Comparison of ENCODE assay signal across 9 cellular contexts in the genomic region with DNA sequence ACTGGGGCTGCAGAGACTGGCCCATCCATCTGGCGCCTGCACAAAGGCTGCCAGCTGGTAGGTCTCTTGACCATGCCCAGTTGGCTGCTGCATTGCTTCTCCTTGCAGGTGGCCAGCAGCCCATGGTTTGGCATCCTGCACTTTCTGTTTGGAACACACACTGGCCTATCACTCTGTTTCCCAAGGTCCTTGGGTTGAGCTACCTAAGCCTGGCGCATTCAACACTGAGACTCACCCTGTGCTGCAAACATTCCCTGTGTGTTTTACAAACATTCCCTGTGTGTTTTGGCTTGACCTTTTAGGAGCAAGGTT. TPM values are rescaled to one million over a fixed set of nuclear protein-coding genes. Genes with fewer than 3 reads are reported as not detected.
A peak's percentile ranks its signal among the peaks of the same experiment; 100 is the strongest.
DNase-seq lines count a peak whose midpoint lies in the region; ATAC-seq and TF ChIP-seq lines count a peak whose summit lies in the region.
"Had no signal": no experiment of that assay in that cellular context is flagged by ENCODE, and none has a peak within 500 bp of the region (broad histone marks: within the 10 kb centered on the region; RNA-seq: fewer than 3 reads in every experiment).

No MANE protein-coding gene starts in this region.

- intact Hi-C loops in stomach (cut with DNase I; ENCODE audit: low total_unique reads): no loop called here

- peaks cover 35% of the 10 kb centered on the region for H3K4me1 Mint-ChIP-seq in activated T-helper 17 cell treated with anti-CD3 and anti-CD28 coated beads, Interleukin-2, amount 50 U/mL, for 72 hours

- no peak for TF ChIP-seq POLR2A in stomach (IDR thresholded peaks at IDR 0.05)

- no peaks in the 10 kb centered on the region for H3K9me3 Mint-ChIP-seq in activated T-helper 17 cell treated with anti-CD3 and anti-CD28 coated beads, Interleukin-2, amount 50 U/mL, for 72 hours

- H3K4me3 ChIP-seq in right atrium auricular region: no peak overlapping the region
- peak overlapping the region in 1 of 4 donors; percentile 12 for H3K4me3 ChIP-seq in stomach

- peaks cover 82% of the 10 kb centered on the region for H3K36me3 Mint-ChIP-seq in activated T-helper 17 cell treated with anti-CD3 and anti-CD28 coated beads, Interleukin-2, amount 50 U/mL, for 72 hours (ENCODE audit: low read depth)

- H3K36me3 ChIP-seq in right atrium auricular region (peaks cover 22% of the 10 kb centered on the region), stomach (peaks cover 12 to 35% (median 22%) of the 10 kb centered on the region in 4 donors)

- no peak for TF ChIP-seq EP300 in stomach (IDR thresholded peaks at IDR 0.05)

- H3K9me3 ChIP-seq in right atrium auricular region (no peaks in the 10 kb centered on the region), stomach (no peaks in the 10 kb centered on the region)

- H3K27me3 Mint-ChIP-seq in activated T-helper 17 cell treated with anti-CD3 and anti-CD28 coated beads, Interleukin-2, amount 50 U/mL, for 72 hours: no peaks in the 10 kb centered on the region

- peak overlapping the region; percentile 56 to 80 for H3K27ac ChIP-seq in right atrium auricular region
- H3K27ac ChIP-seq in stomach: peak overlapping the region; percentile 83 to 89 (median 86)

- 38 to 61% (median 50%) methylated on average over 2 of the region's 2 CpGs for WGBS in stomach, 5 donors

- H3K4me3 Mint-ChIP-seq in activated T-helper 17 cell treated with anti-CD3 and anti-CD28 coated beads, Interleukin-2, amount 50 U/mL, for 72 hours: peak overlapping the region; percentile 5

- H3K27me3 ChIP-seq in right atrium auricular region (no peaks in the 10 kb centered on the region), stomach (no peaks in the 10 kb centered on the region)

- TF ChIP-seq CTCF in right atrium auricular region (IDR thresholded peaks at IDR 0.05) (no peak), stomach (IDR thresholded peaks at IDR 0.05) (no peak)

- DNase-seq in NCI-H1092 (lab: John Stamatoyannopoulos, UW) (peak; percentile 44), right atrium auricular region (ENCODE audit: low spot score) (no peak), stomach (peak; percentile 92), HT-29 (ENCODE audit: low spot score) (no peak)
- no peak for DNase-seq in activated CD4-positive, CD25-positive, alpha-beta regulatory T cell (lab: John Stamatoyannopoulos, UW)
- DNase-seq in activated T-cell treated with anti-CD3 and anti-CD28 coated beads, Interleukin-2, amount 50 U/mL, for 1 hour: no peak
- DNase-seq: DND-41 had no signal

- ATAC-seq in activated T-helper 17 cell treated with anti-CD3 and anti-CD28 coated beads, Interleukin-2, amount 50 U/mL, for 72 hours (replicated peaks): no peak
- ATAC-seq in HG03196 (IDR thresholded peaks at IDR 0.05; ENCODE audit: unreplicated experiment): no peak

- H3K4me1 ChIP-seq in right atrium auricular region: peaks cover 0 to 71% of the 10 kb centered on the region in 2 donors
- peaks cover 43 to 85% (median 63%) of the 10 kb centered on the region in 4 donors for H3K4me1 ChIP-seq in stomach

- H3K27ac Mint-ChIP-seq in activated T-helper 17 cell treated with anti-CD3 and anti-CD28 coated beads, Interleukin-2, amount 50 U/mL, for 72 hours: peak overlapping the region; percentile 37

RNA-seq across cellular contexts. Expression of a gene that starts 55.5 kb away (rescaled TPM):
- not detected for total RNA-seq in activated T-helper 17 cell treated with anti-CD3 and anti-CD28 coated beads, Interleukin-2, amount 50 U/mL, for 72 hours
- under 1 TPM; 0.24 to 0.41 TPM for total RNA-seq in right atrium auricular region
- total RNA-seq in stomach: 100 to 1,000 TPM in 1 of 5 donors, 10 to 100 TPM in 3, 1 to 10 TPM in 1; 5.7 to 133 (median 14.3) TPM
- 10 to 100 TPM in 1 of 3 donors, under 1 TPM in 1, not detected in 1; 0.56 to 67.8 TPM for polyA plus RNA-seq in stomach
- 1.9 and 2.2 TPM in 2 replicates for total RNA-seq in HT-29 (2014; rRNA removed; shearing (Covaris generic))

Comparison
In these comparisons a context has a peak if more than half of its experiments do, and no peak if none do; other contexts are left out.
1. DNase-seq: peak in NCI-H1092 (single experiment) and stomach (single experiment); none in right atrium auricular region (single experiment), activated CD4-positive, CD25-positive, alpha-beta regulatory T cell (0 of 4), HT-29 (single experiment) and activated T-cell treated with anti-CD3 and anti-CD28 coated beads, Interleukin-2, amount 50 U/mL, for 1 hour (single experiment).